In the genomic region with DNA sequence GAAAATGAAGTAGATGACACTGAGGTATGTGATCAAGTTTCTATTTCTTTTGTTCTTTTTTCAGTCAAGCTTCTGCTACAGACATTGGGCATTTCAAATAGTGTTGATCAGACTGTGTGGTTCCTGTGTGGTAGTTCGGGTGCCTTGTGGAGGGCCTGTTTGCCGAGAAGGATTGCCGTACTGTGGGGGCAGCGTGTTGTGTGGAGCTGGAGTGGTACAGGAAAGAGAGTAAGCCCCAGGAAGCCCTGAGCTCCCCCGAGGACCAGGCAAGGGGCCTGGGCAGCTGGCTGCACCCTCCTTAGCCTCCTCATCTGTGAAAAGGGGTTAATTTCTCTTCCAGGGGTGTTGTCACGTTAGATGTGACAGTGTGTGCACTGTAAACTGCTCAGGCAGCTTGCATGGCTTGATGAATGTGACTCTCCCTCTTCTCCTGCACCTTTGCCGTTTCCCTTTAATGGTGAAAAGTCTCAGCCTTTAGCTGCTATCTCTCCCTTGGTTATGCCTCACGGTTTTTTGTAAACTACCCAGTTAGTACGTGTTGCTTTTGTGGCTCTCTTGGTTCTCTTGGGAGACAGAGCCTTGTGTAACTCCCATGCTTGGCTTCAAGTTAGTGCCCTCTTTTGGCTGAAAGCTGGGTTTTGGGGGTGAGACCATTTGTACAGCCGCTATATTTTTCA, we compare ENCODE assay signal across 2 cellular contexts.
TF ChIP-seq lines count a peak whose summit lies in the region.

No MANE protein-coding gene starts in this region.

TF ChIP-seq in GM12878, 131 proteins besides CTCF, POLR2A, EP300 and RAD21 (continued from another document):
- TF ChIP-seq BCL11A (IDR thresholded peaks at IDR 0.05; ENCODE audit: low read depth, low read length) (no peak), MYB (IDR thresholded peaks at IDR 0.05; ENCODE audit: borderline replicate concordance, low read depth, low read length) (no peak), SREBF2 (IDR thresholded peaks at IDR 0.05; ENCODE audit: low read length) (no peak), NR2F1 (conservative IDR thresholded peaks at IDR 0.05) (no peak)
- TF ChIP-seq, protein P1, sequence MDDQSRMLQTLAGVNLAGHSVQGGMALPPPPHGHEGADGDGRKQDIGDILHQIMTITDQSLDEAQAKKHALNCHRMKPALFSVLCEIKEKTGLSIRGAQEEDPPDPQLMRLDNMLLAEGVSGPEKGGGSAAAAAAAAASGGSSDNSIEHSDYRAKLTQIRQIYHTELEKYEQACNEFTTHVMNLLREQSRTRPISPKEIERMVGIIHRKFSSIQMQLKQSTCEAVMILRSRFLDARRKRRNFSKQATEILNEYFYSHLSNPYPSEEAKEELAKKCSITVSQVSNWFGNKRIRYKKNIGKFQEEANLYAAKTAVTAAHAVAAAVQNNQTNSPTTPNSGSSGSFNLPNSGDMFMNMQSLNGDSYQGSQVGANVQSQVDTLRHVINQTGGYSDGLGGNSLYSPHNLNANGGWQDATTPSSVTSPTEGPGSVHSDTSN (IDR thresholded peaks at IDR 0.05; ENCODE audit: insufficient replicate concordance, low read depth, low read length) = no peak
- TF ChIP-seq, protein P2, sequence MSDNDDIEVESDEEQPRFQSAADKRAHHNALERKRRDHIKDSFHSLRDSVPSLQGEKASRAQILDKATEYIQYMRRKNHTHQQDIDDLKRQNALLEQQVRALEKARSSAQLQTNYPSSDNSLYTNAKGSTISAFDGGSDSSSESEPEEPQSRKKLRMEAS (IDR thresholded peaks at IDR 0.05; ENCODE audit: low read depth, low read length) = no peak
- TF ChIP-seq, protein P3, sequence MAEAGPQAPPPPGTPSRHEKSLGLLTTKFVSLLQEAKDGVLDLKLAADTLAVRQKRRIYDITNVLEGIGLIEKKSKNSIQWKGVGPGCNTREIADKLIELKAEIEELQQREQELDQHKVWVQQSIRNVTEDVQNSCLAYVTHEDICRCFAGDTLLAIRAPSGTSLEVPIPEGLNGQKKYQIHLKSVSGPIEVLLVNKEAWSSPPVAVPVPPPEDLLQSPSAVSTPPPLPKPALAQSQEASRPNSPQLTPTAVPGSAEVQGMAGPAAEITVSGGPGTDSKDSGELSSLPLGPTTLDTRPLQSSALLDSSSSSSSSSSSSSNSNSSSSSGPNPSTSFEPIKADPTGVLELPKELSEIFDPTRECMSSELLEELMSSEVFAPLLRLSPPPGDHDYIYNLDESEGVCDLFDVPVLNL (IDR thresholded peaks at IDR 0.05; ENCODE audit: low read depth, low read length) = no peak

TF ChIP-seq in GM23338, 12 proteins besides CTCF, POLR2A, EP300 and RAD21 (continued from another document):
- TF ChIP-seq POLR2AphosphoS5 (IDR thresholded peaks at IDR 0.05; ENCODE audit: low read depth) (no peak), EZH2 (IDR thresholded peaks at IDR 0.05; ENCODE audit: low read depth, unreplicated experiment) (no peak), EZH2phosphoT487 (IDR thresholded peaks at IDR 0.05; ENCODE audit: unreplicated experiment) (no peak)
TF ChIP-seq in GM23338: peak in this region for 0.
